In the genomic region with DNA sequence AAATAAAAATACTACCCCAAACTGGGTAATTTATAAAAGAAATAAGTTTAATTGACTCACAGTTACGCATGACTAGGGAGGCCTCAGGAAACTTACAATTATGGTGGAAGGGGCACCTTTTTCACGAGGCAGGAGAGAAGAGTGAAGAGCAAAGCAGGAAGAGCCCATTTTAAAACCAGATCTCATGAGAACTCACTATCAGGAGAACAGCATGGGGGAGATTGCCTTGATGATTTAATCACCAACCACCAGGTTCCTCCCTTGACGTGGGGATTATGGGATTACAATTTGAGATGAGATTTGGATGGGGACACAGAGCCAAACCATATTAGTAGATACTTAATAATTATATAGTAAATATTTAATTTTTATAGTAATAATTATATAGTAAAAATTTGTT, we compare ENCODE assay signal across 1 cellular context.
TF ChIP-seq lines count a peak whose summit lies in the region.

No MANE protein-coding gene starts in this region.

TF ChIP-seq in SK-N-SH treated with all-trans-retinoic acid at 6 μM for 48 hours, 23 proteins besides CTCF, POLR2A, EP300 and RAD21 (continued from another document):
- TF ChIP-seq, protein P1, sequence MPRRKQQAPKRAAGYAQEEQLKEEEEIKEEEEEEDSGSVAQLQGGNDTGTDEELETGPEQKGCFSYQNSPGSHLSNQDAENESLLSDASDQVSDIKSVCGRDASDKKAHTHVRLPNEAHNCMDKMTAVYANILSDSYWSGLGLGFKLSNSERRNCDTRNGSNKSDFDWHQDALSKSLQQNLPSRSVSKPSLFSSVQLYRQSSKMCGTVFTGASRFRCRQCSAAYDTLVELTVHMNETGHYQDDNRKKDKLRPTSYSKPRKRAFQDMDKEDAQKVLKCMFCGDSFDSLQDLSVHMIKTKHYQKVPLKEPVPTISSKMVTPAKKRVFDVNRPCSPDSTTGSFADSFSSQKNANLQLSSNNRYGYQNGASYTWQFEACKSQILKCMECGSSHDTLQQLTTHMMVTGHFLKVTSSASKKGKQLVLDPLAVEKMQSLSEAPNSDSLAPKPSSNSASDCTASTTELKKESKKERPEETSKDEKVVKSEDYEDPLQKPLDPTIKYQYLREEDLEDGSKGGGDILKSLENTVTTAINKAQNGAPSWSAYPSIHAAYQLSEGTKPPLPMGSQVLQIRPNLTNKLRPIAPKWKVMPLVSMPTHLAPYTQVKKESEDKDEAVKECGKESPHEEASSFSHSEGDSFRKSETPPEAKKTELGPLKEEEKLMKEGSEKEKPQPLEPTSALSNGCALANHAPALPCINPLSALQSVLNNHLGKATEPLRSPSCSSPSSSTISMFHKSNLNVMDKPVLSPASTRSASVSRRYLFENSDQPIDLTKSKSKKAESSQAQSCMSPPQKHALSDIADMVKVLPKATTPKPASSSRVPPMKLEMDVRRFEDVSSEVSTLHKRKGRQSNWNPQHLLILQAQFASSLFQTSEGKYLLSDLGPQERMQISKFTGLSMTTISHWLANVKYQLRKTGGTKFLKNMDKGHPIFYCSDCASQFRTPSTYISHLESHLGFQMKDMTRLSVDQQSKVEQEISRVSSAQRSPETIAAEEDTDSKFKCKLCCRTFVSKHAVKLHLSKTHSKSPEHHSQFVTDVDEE (CRISPR knock-in tag; IDR thresholded peaks at IDR 0.05): no peak
- no peak for TF ChIP-seq ZFP3 (CRISPR knock-in tag; IDR thresholded peaks at IDR 0.05)
- no peak for TF ChIP-seq RARB (CRISPR knock-in tag; IDR thresholded peaks at IDR 0.05)
- TF ChIP-seq ZNF8 (CRISPR knock-in tag; IDR thresholded peaks at IDR 0.05): no peak
- TF ChIP-seq TOX (CRISPR knock-in tag; IDR thresholded peaks at IDR 0.05; ENCODE audit: borderline replicate concordance): no peak
- no peak for TF ChIP-seq PPARA (CRISPR knock-in tag; IDR thresholded peaks at IDR 0.05; ENCODE audit: borderline replicate concordance)
- TF ChIP-seq ZC3H10 (CRISPR knock-in tag; IDR thresholded peaks at IDR 0.05): no peak
- TF ChIP-seq ZFP30 (CRISPR knock-in tag; IDR thresholded peaks at IDR 0.05): no peak
- no peak for TF ChIP-seq CSDC2 (CRISPR knock-in tag; IDR thresholded peaks at IDR 0.05)
- TF ChIP-seq, protein P2, sequence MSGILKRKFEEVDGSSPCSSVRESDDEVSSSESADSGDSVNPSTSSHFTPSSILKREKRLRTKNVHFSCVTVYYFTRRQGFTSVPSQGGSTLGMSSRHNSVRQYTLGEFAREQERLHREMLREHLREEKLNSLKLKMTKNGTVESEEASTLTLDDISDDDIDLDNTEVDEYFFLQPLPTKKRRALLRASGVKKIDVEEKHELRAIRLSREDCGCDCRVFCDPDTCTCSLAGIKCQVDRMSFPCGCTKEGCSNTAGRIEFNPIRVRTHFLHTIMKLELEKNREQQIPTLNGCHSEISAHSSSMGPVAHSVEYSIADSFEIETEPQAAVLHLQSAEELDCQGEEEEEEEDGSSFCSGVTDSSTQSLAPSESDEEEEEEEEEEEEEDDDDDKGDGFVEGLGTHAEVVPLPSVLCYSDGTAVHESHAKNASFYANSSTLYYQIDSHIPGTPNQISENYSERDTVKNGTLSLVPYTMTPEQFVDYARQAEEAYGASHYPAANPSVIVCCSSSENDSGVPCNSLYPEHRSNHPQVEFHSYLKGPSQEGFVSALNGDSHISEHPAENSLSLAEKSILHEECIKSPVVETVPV (CRISPR knock-in tag; IDR thresholded peaks at IDR 0.05): no peak
- TF ChIP-seq ISL1 (CRISPR knock-in tag; IDR thresholded peaks at IDR 0.05): no peak
TF ChIP-seq in SK-N-SH treated with all-trans-retinoic acid at 6 μM for 48 hours: peak in this region for 0.
